Comparison of ENCODE assay signal across 1 cellular context in genomic region chr22:31493355-31493754, GRCh38.
TF ChIP-seq lines count a peak whose summit lies in the region.

No MANE protein-coding gene starts in this region.

TF ChIP-seq in GM12878, 131 proteins besides CTCF, POLR2A, EP300 and RAD21:
- TF ChIP-seq, protein P1, sequence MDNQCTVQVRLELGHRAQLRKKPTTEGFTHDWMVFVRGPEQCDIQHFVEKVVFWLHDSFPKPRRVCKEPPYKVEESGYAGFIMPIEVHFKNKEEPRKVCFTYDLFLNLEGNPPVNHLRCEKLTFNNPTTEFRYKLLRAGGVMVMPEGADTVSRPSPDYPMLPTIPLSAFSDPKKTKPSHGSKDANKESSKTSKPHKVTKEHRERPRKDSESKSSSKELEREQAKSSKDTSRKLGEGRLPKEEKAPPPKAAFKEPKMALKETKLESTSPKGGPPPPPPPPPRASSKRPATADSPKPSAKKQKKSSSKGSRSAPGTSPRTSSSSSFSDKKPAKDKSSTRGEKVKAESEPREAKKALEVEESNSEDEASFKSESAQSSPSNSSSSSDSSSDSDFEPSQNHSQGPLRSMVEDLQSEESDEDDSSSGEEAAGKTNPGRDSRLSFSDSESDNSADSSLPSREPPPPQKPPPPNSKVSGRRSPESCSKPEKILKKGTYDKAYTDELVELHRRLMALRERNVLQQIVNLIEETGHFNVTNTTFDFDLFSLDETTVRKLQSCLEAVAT (IDR thresholded peaks at IDR 0.05): peak; percentile 9; the same call in 1 of the 2 replicates
- TF ChIP-seq NR2F1 (conservative IDR thresholded peaks at IDR 0.05) (peak; percentile 69), BHLHE40 (IDR thresholded peaks at IDR 0.05; ENCODE audit: borderline replicate concordance in 1 of 2, low read depth in 2 of 2, low read length in 1 of 2) (peak; percentile 69 to 90; a peak in 3 of 4 replicates), CBFB (IDR thresholded peaks at IDR 0.05; ENCODE audit: low read depth) (0 out of 2 replicates have a peak, but pooled peaks have one; percentile 13)
TF ChIP-seq in GM12878: peak in this region for 4; not testable (repeated sequence) for 127.
